ENCODE assay signal across 8 cellular contexts in genomic region chr7:118183586-118184391, GRCh38. TPM values are rescaled to one million over a fixed set of nuclear protein-coding genes. Genes with fewer than 3 reads are reported as not detected.
DNase-seq lines count a peak whose midpoint lies in the region; ATAC-seq, FAIRE-seq and TF ChIP-seq lines count a peak whose summit lies in the region.

LSM8 (plus strand) TSS chr7:118184164; CDS start chr7:118184224, 60 bp downstream.

- CTCF ChIA-PET in activated CD4-positive, alpha-beta T cell treated with anti-CD3 and anti-CD28 coated beads for 36 hours (lab: Charles Lee) = no interaction called here

- peak within 1 kb of the TSS; percentile 100 for H3K27ac Mint-ChIP-seq in activated CD4-positive, alpha-beta T cell treated with anti-CD3 and anti-CD28 coated beads for 36 hours

- peaks cover 4 to 8% of the 10 kb centered on the region in 2 donors for H3K4me1 ChIP-seq in kidney (ENCODE audit: control insufficient read depth in 1 of 2, insufficient read depth in 1 of 2, low read depth in 1 of 2, low read length in 2 of 2)

- peaks cover 0 to 2% of the 10 kb centered on the region in 2 donors for H3K36me3 ChIP-seq in kidney (ENCODE audit: control insufficient read depth in 1 of 2, insufficient read depth in 2 of 2, low read length in 2 of 2)

- POLR2A ChIA-PET in activated CD4-positive, alpha-beta T cell treated with anti-CD3 and anti-CD28 coated beads for 36 hours (lab: Charles Lee) = no interaction called here

- peak within 1 kb of the TSS; percentile 75 to 82 for H3K9ac ChIP-seq in kidney (ENCODE audit: low read length in 2 of 2)

- TF ChIP-seq CTCF in choroid plexus epithelial cell (conservative IDR thresholded peaks at IDR 0.05; ENCODE audit: low read depth, low read length) (no peak), kidney (IDR thresholded peaks at IDR 0.05; ENCODE audit: borderline replicate concordance, extremely low read depth, insufficient read depth) (no peak)

- no peaks in the 10 kb centered on the region for H3K9me3 Mint-ChIP-seq in activated CD4-positive, alpha-beta T cell treated with anti-CD3 and anti-CD28 coated beads for 36 hours (ENCODE audit: low read depth)

- H3K9me3 ChIP-seq in kidney (ENCODE audit: control insufficient read depth in 1 of 2, low read length in 2 of 2) = no peaks in the 10 kb centered on the region

- peaks cover 34% of the 10 kb centered on the region for H3K4me1 Mint-ChIP-seq in activated CD4-positive, alpha-beta T cell treated with anti-CD3 and anti-CD28 coated beads for 36 hours

- peak; percentile 90 for FAIRE-seq in kidney (lab: Jason Lieb, UNC)

- H3K27me3 Mint-ChIP-seq in activated CD4-positive, alpha-beta T cell treated with anti-CD3 and anti-CD28 coated beads for 36 hours = no peaks in the 10 kb centered on the region

- DNase-seq in Ammon's horn (ENCODE audit: low spot score) (peak; percentile 97), GM19238 (ENCODE audit: insufficient read length, low spot score) (peak; percentile 70), NCI-H524 (lab: John Stamatoyannopoulos, UW) (peak; percentile 89 to 98), choroid plexus epithelial cell (ENCODE audit: low read depth) (peak; percentile 99), kidney (peak; percentile 99)
- peak; percentile 98 for DNase-seq in activated CD4-positive, alpha-beta T cell treated with anti-CD3 and anti-CD28 coated beads for 36 hours
- peak; percentile 96 for DNase-seq in stimulated activated CD4-positive, alpha-beta T cell treated with anti-CD3 and anti-CD28 coated beads, Interleukin-15, amount 100 ng/mL, for 24 hours

- intact Hi-C loops in activated CD4-positive, alpha-beta T cell treated with anti-CD3 and anti-CD28 coated beads for 36 hours (cut with DNase I, micrococcal nuclease) = loop anchor here in 1 of 2 experiments (2.0 to 10.0 kb wide), 4 partner anchors 31 to 1969 kb away; partner anchors contain the start of genes CAPZA2, ST7 and TES
- intact Hi-C loops in kidney (cut with DNase I) = no loop called here

- peaks cover 42% of the 10 kb centered on the region for H3K36me3 Mint-ChIP-seq in activated CD4-positive, alpha-beta T cell treated with anti-CD3 and anti-CD28 coated beads for 36 hours (ENCODE audit: low read depth)

- H3K4me3 Mint-ChIP-seq in activated CD4-positive, alpha-beta T cell treated with anti-CD3 and anti-CD28 coated beads for 36 hours = peak within 1 kb of the TSS; percentile 99

- H3K4me3 ChIP-seq in choroid plexus epithelial cell (ENCODE audit: low read depth, low read length) (peak within 1 kb of the TSS; percentile 76), kidney (ENCODE audit: low read length in 2 of 2) (peak within 1 kb of the TSS; percentile 81 to 88)

- peak within 1 kb of the TSS; percentile 81 to 85 for H3K27ac ChIP-seq in kidney (ENCODE audit: low read depth in 2 of 2, low read length in 2 of 2)

- ATAC-seq in HG03442 (IDR thresholded peaks at IDR 0.05; ENCODE audit: unreplicated experiment) = peak; percentile 98
- ATAC-seq in activated CD4-positive, alpha-beta T cell treated with anti-CD3 and anti-CD28 coated beads for 36 hours = peak; percentile 99

RNA-seq across cellular contexts. Expression of gene LSM8, which starts in this region (rescaled TPM):
- total RNA-seq in activated CD4-positive, alpha-beta T cell treated with anti-CD3 and anti-CD28 coated beads for 36 hours = 10 to 100 TPM; 35.0 to 49.9 TPM
- 28.2 TPM for total RNA-seq in kidney
- 27.4 TPM for polyA plus RNA-seq in kidney (ENCODE audit: insufficient read depth, low read depth, low replicate concordance)

Comparison
In these comparisons a context has a peak if more than half of its experiments do, and no peak if none do; other contexts are left out.
1. Peak in every context shown above with its lines: DNase-seq, ATAC-seq, H3K4me3 ChIP-seq and H3K27ac ChIP-seq.